18 cellular contexts compared by ENCODE assay signal in the genomic region with DNA sequence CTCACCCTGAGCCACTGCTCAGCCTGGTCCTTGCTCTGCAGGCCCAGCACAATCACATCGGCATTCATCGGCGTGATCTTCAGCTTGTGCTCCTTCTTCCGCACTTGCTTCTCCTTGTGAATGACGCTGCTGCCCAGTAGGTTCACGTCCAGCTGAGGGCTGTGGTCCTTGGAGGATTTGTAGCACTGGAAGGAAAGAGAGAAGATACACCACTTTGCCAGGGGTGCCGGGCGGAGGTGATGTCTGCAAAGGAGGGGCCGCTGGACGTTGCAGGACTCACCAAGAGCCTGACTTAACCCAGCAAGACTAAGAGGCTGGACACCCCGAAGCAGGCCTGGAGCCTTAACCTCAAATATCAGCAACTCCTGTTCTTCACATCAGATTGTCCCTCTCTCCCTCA.
"Had no signal": no experiment of that assay in that cellular context is flagged by ENCODE, and none has a peak within 500 bp of the region (broad histone marks: within the 10 kb centered on the region; RNA-seq: fewer than 3 reads in every experiment).

No MANE protein-coding gene starts in this region.

- H3K27ac Mint-ChIP-seq: naive thymus-derived CD4-positive, alpha-beta T cell; progenitor cell of endocrine pancreas had no signal

- H3K4me1 ChIP-seq: colonic mucosa had no signal

- H3K9me3 ChIP-seq: colonic mucosa, ovary, stomach had no signal

- H3K79me2 ChIP-seq: hepatocyte had no signal

- H3K36me3 Mint-ChIP-seq: naive thymus-derived CD4-positive, alpha-beta T cell had no signal

- H3K4me3 Mint-ChIP-seq: naive thymus-derived CD4-positive, alpha-beta T cell had no signal

- H3K27me3 ChIP-seq: colonic mucosa, hepatocyte, ovary, stomach had no signal

- H3K36me3 ChIP-seq: colonic mucosa, ovary had no signal

- DNase-seq: cerebellar nuclear complex; colonic mucosa; effector CD8-positive, alpha-beta T cell; foreskin melanocyte; head of caudate nucleus; kidney glomerular epithelial cell; naive thymus-derived CD4-positive, alpha-beta T cell; nucleus accumbens; ovary; right cardiac atrium; stimulated activated CD4-positive, alpha-beta T cell treated with anti-CD3 and anti-CD28 coated beads, Interleukin-2, amount 100 ng/mL, for 24 hours; stimulated activated CD4-positive, alpha-beta T cell treated with anti-CD3 and anti-CD28 coated beads, Interleukin-4, amount 100 ng/mL, for 4 hours; stimulated activated naive CD4-positive, alpha-beta T cell; stomach; substantia nigra; trophoblast cell had no signal

- H2AFZ ChIP-seq: hepatocyte had no signal

- H3K4me3 ChIP-seq: colonic mucosa, hepatocyte, ovary, stomach had no signal

- H3K4me1 Mint-ChIP-seq: naive thymus-derived CD4-positive, alpha-beta T cell had no signal

- H3K4me2 ChIP-seq: hepatocyte had no signal

- ATAC-seq: naive thymus-derived CD4-positive, alpha-beta T cell; right cardiac atrium had no signal

- H3K27ac ChIP-seq: colonic mucosa, hepatocyte, ovary, stomach had no signal
